Comparison of ENCODE assay signal across 11 cellular contexts in genomic region chr6:135094403-135094821, GRCh38. TPM values are rescaled to one million over a fixed set of nuclear protein-coding genes. Genes with fewer than 3 reads are reported as not detected.
DNase-seq lines count a peak whose midpoint lies in the region; ATAC-seq and TF ChIP-seq lines count a peak whose summit lies in the region.
"Had no signal": no experiment of that assay in that cellular context is flagged by ENCODE, and none has a peak within 500 bp of the region (broad histone marks: within the 10 kb centered on the region; RNA-seq: fewer than 3 reads in every experiment).

No MANE protein-coding gene starts in this region.

- H3K4me1 ChIP-seq in BLaER1 treated with 17β-estradiol and CSF1 and Interleukin-3, amounts not matched to agents 10 nM and 100 nM, result peaks cover 0 to 70% (median 28%) of the 10 kb centered on the region in 10 experiments; a peak in 15 of 20 replicates
- H3K4me1 ChIP-seq: suprapubic skin had no signal

- peaks cover 5 to 8% of the 10 kb centered on the region in 2 donors for H3K36me3 Mint-ChIP-seq in activated naive CD4-positive, alpha-beta T cell treated with anti-CD3 and anti-CD28 coated beads, Interleukin-2, amount 50 U/mL, for 72 hours
- H3K36me3 Mint-ChIP-seq in type B pancreatic cell, result no peaks in the 10 kb centered on the region

- TF ChIP-seq CTCF in type B pancreatic cell (conservative IDR thresholded peaks at IDR 0.05), result no peak

- H3K4me3 Mint-ChIP-seq in type B pancreatic cell, result no peak overlapping the region

- H3K9ac ChIP-seq in BLaER1 treated with 17β-estradiol and CSF1 and Interleukin-3, amounts not matched to agents 10 nM and 100 nM, result no peak overlapping the region

- peaks cover 0 to 3% of the 10 kb centered on the region in 2 donors for H3K9me3 Mint-ChIP-seq in activated naive CD4-positive, alpha-beta T cell treated with anti-CD3 and anti-CD28 coated beads, Interleukin-2, amount 50 U/mL, for 72 hours
- H3K9me3 Mint-ChIP-seq in type B pancreatic cell, result no peaks in the 10 kb centered on the region

- no peaks in the 10 kb centered on the region for H3K4me1 Mint-ChIP-seq in type B pancreatic cell (ENCODE audit: unreplicated experiment)

- H3K27ac ChIP-seq in BLaER1 treated with 17β-estradiol and CSF1 and Interleukin-3, amounts not matched to agents 10 nM and 100 nM, result no peak overlapping the region
- H3K27ac ChIP-seq: suprapubic skin had no signal

- H3K4me2 ChIP-seq in BLaER1 treated with 17β-estradiol and CSF1 and Interleukin-3, amounts not matched to agents 10 nM and 100 nM, result peak overlapping the region in 7 of 11 experiments; percentile 6 to 93 (median 39); a peak in 8 of 22 replicates

- H4K20me1 ChIP-seq in BLaER1 treated with 17β-estradiol and CSF1 and Interleukin-3, amounts not matched to agents 10 nM and 100 nM, result no peaks in the 10 kb centered on the region

- H3K4me3 ChIP-seq in BLaER1 treated with 17β-estradiol and CSF1 and Interleukin-3, amounts not matched to agents 10 nM and 100 nM, result no peak overlapping the region
- H3K4me3 ChIP-seq: suprapubic skin had no signal

- H3K36me3 ChIP-seq in BLaER1 treated with 17β-estradiol and CSF1 and Interleukin-3, amounts not matched to agents 10 nM and 100 nM, result no peaks in the 10 kb centered on the region
- H3K36me3 ChIP-seq: suprapubic skin had no signal

- no peaks in the 10 kb centered on the region for H3K27me3 ChIP-seq in BLaER1 treated with 17β-estradiol and CSF1 and Interleukin-3, amounts not matched to agents 10 nM and 100 nM
- H3K27me3 ChIP-seq: suprapubic skin had no signal

- peak overlapping the region; percentile 88 to 93 for H3K27ac Mint-ChIP-seq in activated naive CD4-positive, alpha-beta T cell treated with anti-CD3 and anti-CD28 coated beads, Interleukin-2, amount 50 U/mL, for 72 hours
- H3K27ac Mint-ChIP-seq in type B pancreatic cell, result no peak overlapping the region

- ATAC-seq in GM19463 (IDR thresholded peaks at IDR 0.05; ENCODE audit: unreplicated experiment) (peak; percentile 65), HG03139 (IDR thresholded peaks at IDR 0.05; ENCODE audit: unreplicated experiment) (no peak)
- peak; percentile 90 for ATAC-seq in activated naive CD4-positive, alpha-beta T cell treated with anti-CD3 and anti-CD28 coated beads, Interleukin-2, amount 50 U/mL, for 72 hours

- H3K9me3 ChIP-seq in BLaER1 treated with 17β-estradiol and CSF1 and Interleukin-3, amounts not matched to agents 10 nM and 100 nM (replicated peaks in 1 of 11), result peaks cover 0 to 6% (median 0%) of the 10 kb centered on the region in 11 experiments; a peak in 5 of 22 replicates
- H3K9me3 ChIP-seq: suprapubic skin had no signal

- peak; percentile 37 for DNase-seq in HT1080 (ENCODE audit: low read depth)
- DNase-seq in activated naive CD4-positive, alpha-beta T cell treated with anti-CD3 and anti-CD28 coated beads, Interleukin-2, amount 50 U/mL, for 72 hours (ENCODE audit: low spot score in 2 of 2), result peak in 1 of 2 donors; percentile 23
- DNase-seq in pons (ENCODE audit: low spot score), result no peak
- no peak for DNase-seq in type B pancreatic cell (ENCODE audit: extremely low spot score, unreplicated experiment)
- DNase-seq in 8988T, result no peak
- DNase-seq: NCI-H69, nucleus accumbens had no signal

- H3K27me3 Mint-ChIP-seq in type B pancreatic cell, result peaks cover 9% of the 10 kb centered on the region

RNA-seq across cellular contexts. Expression of gene HBS1L, which starts 39.8 kb away (rescaled TPM):
- 80.6 and 102 TPM in 2 replicates for total RNA-seq in HT1080 (2014; rRNA removed; shearing (Covaris generic))
- polyA plus RNA-seq in HT1080 (2015; cell fraction: cytosol; rRNA removed), result 91.4 and 104 TPM in 2 replicates
- 73.8 and 86.4 TPM in 2 replicates for polyA plus RNA-seq in HT1080 (2015; cell fraction: nucleus; rRNA removed)
- 100 to 1,000 TPM; 147 to 234 TPM for total RNA-seq in activated naive CD4-positive, alpha-beta T cell treated with anti-CD3 and anti-CD28 coated beads, Interleukin-2, amount 50 U/mL, for 72 hours
- total RNA-seq in type B pancreatic cell (ENCODE audit: low replicate concordance), result 55.8 and 71.0 TPM in 2 replicates
